10 cellular contexts compared by ENCODE assay signal in the genomic region with DNA sequence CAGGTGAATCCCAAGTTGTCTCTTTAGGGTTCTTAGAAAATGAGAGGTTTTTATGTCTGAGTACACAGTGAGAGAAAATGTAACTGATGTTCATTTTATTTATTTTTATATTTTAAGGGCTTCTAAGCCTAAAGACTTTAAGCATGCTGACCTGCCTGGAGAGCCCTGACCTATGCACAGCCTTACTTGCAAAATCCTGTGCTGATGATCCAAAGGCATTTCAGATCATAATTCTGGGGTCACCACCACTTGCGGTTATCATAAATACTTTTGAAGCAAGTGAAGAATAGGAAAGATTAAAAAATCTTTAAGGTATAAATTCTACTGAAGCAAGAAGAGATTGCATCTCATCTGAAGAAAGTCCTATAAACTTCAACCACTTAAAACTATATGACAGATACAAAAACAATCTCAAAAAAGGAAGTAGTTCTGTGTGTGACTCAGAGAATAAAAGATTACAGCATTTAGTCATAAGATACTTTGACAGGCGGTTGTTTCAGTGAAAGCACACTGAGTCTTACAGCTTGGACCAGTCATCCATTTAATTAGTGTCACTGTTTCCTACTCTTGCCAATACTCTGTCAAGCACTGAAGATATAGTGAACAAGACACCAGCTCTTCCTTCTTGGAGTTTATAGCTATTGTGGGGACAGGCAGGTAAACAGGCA.
A peak's percentile ranks its signal among the peaks of the same experiment; 100 is the strongest.
DNase-seq lines count a peak whose midpoint lies in the region; ATAC-seq, FAIRE-seq and TF ChIP-seq lines count a peak whose summit lies in the region.
"Had no signal": no experiment of that assay in that cellular context is flagged by ENCODE, and none has a peak within 500 bp of the region (broad histone marks: within the 10 kb centered on the region; RNA-seq: fewer than 3 reads in every experiment).

No MANE protein-coding gene starts in this region.

- intact Hi-C loops in dorsolateral prefrontal cortex (cut with DNase I): no loop called here

- ATAC-seq in activated T-cell treated with anti-CD3 and anti-CD28 coated beads, Interleukin-2, amount 50 U/mL, for 72 hours (replicated peaks in 1 of 2): peak; percentile 94 to 99
- ATAC-seq in SK-N-SH treated with all-trans-retinoic acid at 6 μM for 48 hours: peak; percentile 86
- peak; percentile 89 for ATAC-seq in foreskin keratinocyte

- H3K27ac Mint-ChIP-seq in activated T-cell treated with anti-CD3 and anti-CD28 coated beads, Interleukin-2, amount 50 U/mL, for 72 hours: peak overlapping the region; percentile 48
- H3K27ac Mint-ChIP-seq: CD4-positive, alpha-beta T cell had no signal

- peaks cover 0 to 8% of the 10 kb centered on the region in 2 donors for H3K9me3 Mint-ChIP-seq in activated T-cell treated with anti-CD3 and anti-CD28 coated beads, Interleukin-2, amount 50 U/mL, for 72 hours
- H3K9me3 Mint-ChIP-seq: CD4-positive, alpha-beta T cell had no signal

- peaks cover 14% of the 10 kb centered on the region for H3K4me1 ChIP-seq in foreskin keratinocyte

- no peak overlapping the region for H3K4me3 ChIP-seq in dorsolateral prefrontal cortex

- H3K4me1 Mint-ChIP-seq in activated T-cell treated with anti-CD3 and anti-CD28 coated beads, Interleukin-2, amount 50 U/mL, for 72 hours (ENCODE audit: low read depth): peaks cover 25% of the 10 kb centered on the region

- DNase-seq in activated T-cell treated with anti-CD3 and anti-CD28 coated beads, Interleukin-2, amount 50 U/mL, for 72 hours: no peak
- DNase-seq in activated T-cell treated with anti-CD3 and anti-CD28 coated beads for 4 hours (no peak), foreskin keratinocyte (peak; percentile 60 to 84), urothelium cell line (ENCODE audit: low spot score) (peak; percentile 31), dorsolateral prefrontal cortex (no peak), NCI-H748 treated with DMSO at 0.1 percent for 48 hours (lab: John Stamatoyannopoulos, UW) (no peak), putamen (ENCODE audit: low spot score) (no peak)
- DNase-seq: CD4-positive, alpha-beta T cell; NCI-H2107 had no signal

- peaks cover 34% of the 10 kb centered on the region for H3K27me3 Mint-ChIP-seq in activated T-cell treated with anti-CD3 and anti-CD28 coated beads, Interleukin-2, amount 50 U/mL, for 72 hours (ENCODE audit: low read depth)
- H3K27me3 Mint-ChIP-seq: CD4-positive, alpha-beta T cell had no signal

- no peak for TF ChIP-seq CTCF in foreskin keratinocyte (conservative IDR thresholded peaks at IDR 0.05)
- no peak for TF ChIP-seq CTCF in dorsolateral prefrontal cortex (IDR thresholded peaks at IDR 0.05 in 54 of 56, conservative IDR thresholded peaks at IDR 0.05 in 2 of 56; ENCODE audit: low read depth in 1 of 56, partially characterized antibody in 56 of 56)

- H3K4me3 Mint-ChIP-seq in activated T-cell treated with anti-CD3 and anti-CD28 coated beads, Interleukin-2, amount 50 U/mL, for 72 hours: peak overlapping the region; percentile 49 to 56
- H3K4me3 Mint-ChIP-seq: CD4-positive, alpha-beta T cell had no signal

- H3K27me3 ChIP-seq in foreskin keratinocyte (no peaks in the 10 kb centered on the region), dorsolateral prefrontal cortex (peaks cover 0 to 76% (median 10%) of the 10 kb centered on the region in 45 donors)

- no peak overlapping the region for H3K27ac ChIP-seq in foreskin keratinocyte
- H3K27ac ChIP-seq in dorsolateral prefrontal cortex: no peak overlapping the region

- no peaks in the 10 kb centered on the region for H3K36me3 Mint-ChIP-seq in activated T-cell treated with anti-CD3 and anti-CD28 coated beads, Interleukin-2, amount 50 U/mL, for 72 hours (ENCODE audit: insufficient read depth in 2 of 2)

- FAIRE-seq in urothelium cell line (lab: Jason Lieb, UNC): no peak

TF ChIP-seq in SK-N-SH treated with all-trans-retinoic acid at 6 μM for 48 hours, 23 proteins besides CTCF, POLR2A, EP300 and RAD21 (continues in another document):
- TF ChIP-seq TOX (CRISPR knock-in tag; IDR thresholded peaks at IDR 0.05; ENCODE audit: borderline replicate concordance): peak; percentile 87; the same call in 1 of the 2 replicates
- TF ChIP-seq ISL1 (CRISPR knock-in tag; IDR thresholded peaks at IDR 0.05): peak; percentile 91
- TF ChIP-seq, protein P1, sequence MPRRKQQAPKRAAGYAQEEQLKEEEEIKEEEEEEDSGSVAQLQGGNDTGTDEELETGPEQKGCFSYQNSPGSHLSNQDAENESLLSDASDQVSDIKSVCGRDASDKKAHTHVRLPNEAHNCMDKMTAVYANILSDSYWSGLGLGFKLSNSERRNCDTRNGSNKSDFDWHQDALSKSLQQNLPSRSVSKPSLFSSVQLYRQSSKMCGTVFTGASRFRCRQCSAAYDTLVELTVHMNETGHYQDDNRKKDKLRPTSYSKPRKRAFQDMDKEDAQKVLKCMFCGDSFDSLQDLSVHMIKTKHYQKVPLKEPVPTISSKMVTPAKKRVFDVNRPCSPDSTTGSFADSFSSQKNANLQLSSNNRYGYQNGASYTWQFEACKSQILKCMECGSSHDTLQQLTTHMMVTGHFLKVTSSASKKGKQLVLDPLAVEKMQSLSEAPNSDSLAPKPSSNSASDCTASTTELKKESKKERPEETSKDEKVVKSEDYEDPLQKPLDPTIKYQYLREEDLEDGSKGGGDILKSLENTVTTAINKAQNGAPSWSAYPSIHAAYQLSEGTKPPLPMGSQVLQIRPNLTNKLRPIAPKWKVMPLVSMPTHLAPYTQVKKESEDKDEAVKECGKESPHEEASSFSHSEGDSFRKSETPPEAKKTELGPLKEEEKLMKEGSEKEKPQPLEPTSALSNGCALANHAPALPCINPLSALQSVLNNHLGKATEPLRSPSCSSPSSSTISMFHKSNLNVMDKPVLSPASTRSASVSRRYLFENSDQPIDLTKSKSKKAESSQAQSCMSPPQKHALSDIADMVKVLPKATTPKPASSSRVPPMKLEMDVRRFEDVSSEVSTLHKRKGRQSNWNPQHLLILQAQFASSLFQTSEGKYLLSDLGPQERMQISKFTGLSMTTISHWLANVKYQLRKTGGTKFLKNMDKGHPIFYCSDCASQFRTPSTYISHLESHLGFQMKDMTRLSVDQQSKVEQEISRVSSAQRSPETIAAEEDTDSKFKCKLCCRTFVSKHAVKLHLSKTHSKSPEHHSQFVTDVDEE (CRISPR knock-in tag; IDR thresholded peaks at IDR 0.05): no peak
- TF ChIP-seq, protein P2, sequence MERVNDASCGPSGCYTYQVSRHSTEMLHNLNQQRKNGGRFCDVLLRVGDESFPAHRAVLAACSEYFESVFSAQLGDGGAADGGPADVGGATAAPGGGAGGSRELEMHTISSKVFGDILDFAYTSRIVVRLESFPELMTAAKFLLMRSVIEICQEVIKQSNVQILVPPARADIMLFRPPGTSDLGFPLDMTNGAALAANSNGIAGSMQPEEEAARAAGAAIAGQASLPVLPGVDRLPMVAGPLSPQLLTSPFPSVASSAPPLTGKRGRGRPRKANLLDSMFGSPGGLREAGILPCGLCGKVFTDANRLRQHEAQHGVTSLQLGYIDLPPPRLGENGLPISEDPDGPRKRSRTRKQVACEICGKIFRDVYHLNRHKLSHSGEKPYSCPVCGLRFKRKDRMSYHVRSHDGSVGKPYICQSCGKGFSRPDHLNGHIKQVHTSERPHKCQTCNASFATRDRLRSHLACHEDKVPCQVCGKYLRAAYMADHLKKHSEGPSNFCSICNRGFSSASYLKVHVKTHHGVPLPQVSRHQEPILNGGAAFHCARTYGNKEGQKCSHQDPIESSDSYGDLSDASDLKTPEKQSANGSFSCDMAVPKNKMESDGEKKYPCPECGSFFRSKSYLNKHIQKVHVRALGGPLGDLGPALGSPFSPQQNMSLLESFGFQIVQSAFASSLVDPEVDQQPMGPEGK (CRISPR knock-in tag; IDR thresholded peaks at IDR 0.05; ENCODE audit: borderline replicate concordance): peak; percentile 32; the same call in 1 of the 2 replicates
- no peak for TF ChIP-seq ZNF70 (CRISPR knock-in tag; IDR thresholded peaks at IDR 0.05)
- TF ChIP-seq, protein P3, sequence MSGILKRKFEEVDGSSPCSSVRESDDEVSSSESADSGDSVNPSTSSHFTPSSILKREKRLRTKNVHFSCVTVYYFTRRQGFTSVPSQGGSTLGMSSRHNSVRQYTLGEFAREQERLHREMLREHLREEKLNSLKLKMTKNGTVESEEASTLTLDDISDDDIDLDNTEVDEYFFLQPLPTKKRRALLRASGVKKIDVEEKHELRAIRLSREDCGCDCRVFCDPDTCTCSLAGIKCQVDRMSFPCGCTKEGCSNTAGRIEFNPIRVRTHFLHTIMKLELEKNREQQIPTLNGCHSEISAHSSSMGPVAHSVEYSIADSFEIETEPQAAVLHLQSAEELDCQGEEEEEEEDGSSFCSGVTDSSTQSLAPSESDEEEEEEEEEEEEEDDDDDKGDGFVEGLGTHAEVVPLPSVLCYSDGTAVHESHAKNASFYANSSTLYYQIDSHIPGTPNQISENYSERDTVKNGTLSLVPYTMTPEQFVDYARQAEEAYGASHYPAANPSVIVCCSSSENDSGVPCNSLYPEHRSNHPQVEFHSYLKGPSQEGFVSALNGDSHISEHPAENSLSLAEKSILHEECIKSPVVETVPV (CRISPR knock-in tag; IDR thresholded peaks at IDR 0.05): no peak
- TF ChIP-seq ZNF8 (CRISPR knock-in tag; IDR thresholded peaks at IDR 0.05): no peak
- no peak for TF ChIP-seq SNAI2 (CRISPR knock-in tag; IDR thresholded peaks at IDR 0.05)
- peak; percentile 56 for TF ChIP-seq ZC3H10 (CRISPR knock-in tag; IDR thresholded peaks at IDR 0.05)
- no peak for TF ChIP-seq OSR1 (CRISPR knock-in tag; IDR thresholded peaks at IDR 0.05)
- no peak for TF ChIP-seq BACH2 (CRISPR knock-in tag; IDR thresholded peaks at IDR 0.05; ENCODE audit: borderline replicate concordance)
- no peak for TF ChIP-seq ARNTL (CRISPR knock-in tag; IDR thresholded peaks at IDR 0.05; ENCODE audit: borderline replicate concordance, low read depth)
- TF ChIP-seq ZFP3 (CRISPR knock-in tag; IDR thresholded peaks at IDR 0.05): no peak
- TF ChIP-seq, protein P4, sequence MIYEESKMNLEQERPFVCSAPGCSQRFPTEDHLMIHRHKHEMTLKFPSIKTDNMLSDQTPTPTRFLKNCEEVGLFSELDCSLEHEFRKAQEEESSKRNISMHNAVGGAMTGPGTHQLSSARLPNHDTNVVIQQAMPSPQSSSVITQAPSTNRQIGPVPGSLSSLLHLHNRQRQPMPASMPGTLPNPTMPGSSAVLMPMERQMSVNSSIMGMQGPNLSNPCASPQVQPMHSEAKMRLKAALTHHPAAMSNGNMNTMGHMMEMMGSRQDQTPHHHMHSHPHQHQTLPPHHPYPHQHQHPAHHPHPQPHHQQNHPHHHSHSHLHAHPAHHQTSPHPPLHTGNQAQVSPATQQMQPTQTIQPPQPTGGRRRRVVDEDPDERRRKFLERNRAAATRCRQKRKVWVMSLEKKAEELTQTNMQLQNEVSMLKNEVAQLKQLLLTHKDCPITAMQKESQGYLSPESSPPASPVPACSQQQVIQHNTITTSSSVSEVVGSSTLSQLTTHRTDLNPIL (CRISPR knock-in tag; IDR thresholded peaks at IDR 0.05; ENCODE audit: low read depth): no peak
- no peak for TF ChIP-seq CSDC2 (CRISPR knock-in tag; IDR thresholded peaks at IDR 0.05)

Comparison
In these comparisons a context has a peak if more than half of its experiments do, and no peak if none do; other contexts are left out.
1. DNase-seq: peak in foreskin keratinocyte (2 of 2) and urothelium cell line (single experiment); none in activated T-cell treated with anti-CD3 and anti-CD28 coated beads, Interleukin-2, amount 50 U/mL, for 72 hours (0 of 2), activated T-cell treated with anti-CD3 and anti-CD28 coated beads for 4 hours (single experiment), dorsolateral prefrontal cortex (0 of 10), NCI-H748 treated with DMSO at 0.1 percent for 48 hours (single experiment) and putamen (single experiment).
2. Peak in every context shown above with its lines, with median percentiles within 50 percentile points of each other: ATAC-seq.